Comparison of ENCODE assay signal across 8 cellular contexts in genomic region chr13:102598061-102598460, GRCh38. TPM values are rescaled to one million over a fixed set of nuclear protein-coding genes. Genes with fewer than 3 reads are reported as not detected.
DNase-seq lines count a peak whose midpoint lies in the region; ATAC-seq and TF ChIP-seq lines count a peak whose summit lies in the region.

No MANE protein-coding gene starts in this region.

- no peak for DNase-seq in CD4-positive, alpha-beta memory T cell
- DNase-seq in M059J (ENCODE audit: low read depth) (peak; percentile 3), inferior parietal cortex (ENCODE audit: extremely low spot score) (no peak), NCI-H446 (lab: John Stamatoyannopoulos, UW) (no peak), amygdala (lab: John Stamatoyannopoulos, UW) (no peak)

- peaks cover 0 to 2% (median 0%) of the 10 kb centered on the region in 8 donors for H3K9me3 Mint-ChIP-seq in CD4-positive, alpha-beta memory T cell

- no peak for ATAC-seq in HG02610 (IDR thresholded peaks at IDR 0.05; ENCODE audit: unreplicated experiment)

- peak overlapping the region; percentile 78 to 89 for H3K4me3 ChIP-seq in CD4-positive, alpha-beta memory T cell (ENCODE audit: low read length in 2 of 2)
- H3K4me3 ChIP-seq in ectodermal cell (ENCODE audit: insufficient read depth, low read depth, low read length), result peak overlapping the region; percentile 95
- H3K4me3 ChIP-seq in neural cell (ENCODE audit: low read length), result peak overlapping the region; percentile 77

- H4K20me1 ChIP-seq in neural cell (ENCODE audit: insufficient read depth), result no peaks in the 10 kb centered on the region

- H2AFZ ChIP-seq in neural cell (ENCODE audit: low read depth, low read length), result no peak overlapping the region

- H3K27me3 ChIP-seq in CD4-positive, alpha-beta memory T cell (ENCODE audit: insufficient read depth, low read length), result no peaks in the 10 kb centered on the region
- H3K27me3 ChIP-seq in ectodermal cell (ENCODE audit: control insufficient read depth, insufficient read depth, low read length, poor library complexity, severe bottlenecking), result no peaks in the 10 kb centered on the region
- no peaks in the 10 kb centered on the region for H3K27me3 ChIP-seq in neural cell (ENCODE audit: insufficient read depth, low read depth, low read length)

- H3K4me1 Mint-ChIP-seq in CD4-positive, alpha-beta memory T cell, result peaks cover 53 to 84% (median 64%) of the 10 kb centered on the region in 4 donors

- H3K4me2 ChIP-seq in neural cell (ENCODE audit: low read length), result peak overlapping the region; percentile 86

- TF ChIP-seq EP300 in neural cell (conservative IDR thresholded peaks at IDR 0.05; ENCODE audit: poor library complexity, severe bottlenecking), result no peak

- intact Hi-C loops in CD4-positive, alpha-beta memory T cell (cut with micrococcal nuclease), result no loop called here

- H3K36me3 Mint-ChIP-seq in CD4-positive, alpha-beta memory T cell, result peaks cover 6 to 38% of the 10 kb centered on the region in 2 donors

- H3K27me3 Mint-ChIP-seq in CD4-positive, alpha-beta memory T cell, result no peaks in the 10 kb centered on the region

- WGBS in ectodermal cell, 2 experiments, result 3 to 4% methylated on average over 5 of the region's 6 CpGs

- H3K9me3 ChIP-seq in CD4-positive, alpha-beta memory T cell (ENCODE audit: control insufficient read depth in 1 of 2, low read length in 2 of 2), result no peaks in the 10 kb centered on the region
- H3K9me3 ChIP-seq in ectodermal cell (ENCODE audit: control insufficient read depth, low read length) (no peaks in the 10 kb centered on the region), neural cell (ENCODE audit: low read length) (no peaks in the 10 kb centered on the region)

- no peak for TF ChIP-seq RAD21 in neural cell (conservative IDR thresholded peaks at IDR 0.05)

- H3K36me3 ChIP-seq in CD4-positive, alpha-beta memory T cell (ENCODE audit: insufficient read depth, low read length), result no peaks in the 10 kb centered on the region
- H3K36me3 ChIP-seq in ectodermal cell (ENCODE audit: control insufficient read depth, insufficient read depth, low read length) (no peaks in the 10 kb centered on the region), neural cell (ENCODE audit: insufficient read depth, low read length) (no peaks in the 10 kb centered on the region)

- H3F3A ChIP-seq in neural cell (ENCODE audit: insufficient read depth, low read length, poor library complexity, severe bottlenecking), result no peaks in the 10 kb centered on the region

- POLR2A ChIA-PET in CD4-positive, alpha-beta memory T cell (lab: Charles Lee; ENCODE audit: partially characterized antibody), result interaction anchor here (3.1 to 11.3 kb wide), 5 partner anchors 9 to 249 kb away, joined by 17 to 444 read pairs (median 40); partner anchors contain the start of genes BIVM, ERCC5, POGLUT2 and TEX30

- TF ChIP-seq CTCF in neural cell (IDR thresholded peaks at IDR 0.05; ENCODE audit: poor library complexity, severe bottlenecking), result no peak

- H3K9me2 ChIP-seq in neural cell (ENCODE audit: insufficient read depth, low read length), result no peaks in the 10 kb centered on the region

- CTCF ChIA-PET in CD4-positive, alpha-beta memory T cell (lab: Charles Lee; ENCODE audit: partially characterized antibody), result interaction anchor here (1.4 to 9.6 kb wide), 3 partner anchors 7 to 249 kb away, joined by 3 to 122 read pairs (median 7); partner anchors contain the start of gene ERCC5

- peaks cover 58% of the 10 kb centered on the region for H3K79me2 ChIP-seq in neural cell (replicated peaks; ENCODE audit: insufficient read depth, low read length)

- H3K27ac Mint-ChIP-seq in CD4-positive, alpha-beta memory T cell, result peak overlapping the region; percentile 95 to 100 (median 96)

- H3K9ac ChIP-seq in neural cell (ENCODE audit: low read length), result peak overlapping the region; percentile 77

- peak overlapping the region; percentile 93 for H3K27ac ChIP-seq in CD4-positive, alpha-beta memory T cell (ENCODE audit: low read depth, low read length)
- no peak overlapping the region for H3K27ac ChIP-seq in ectodermal cell (ENCODE audit: insufficient read depth, low read depth, low read length, poor library complexity, severe bottlenecking)
- H3K27ac ChIP-seq in neural cell (ENCODE audit: low read length), result no peak overlapping the region

- peak overlapping the region; percentile 88 to 98 (median 94) for H3K4me3 Mint-ChIP-seq in CD4-positive, alpha-beta memory T cell

- H3K4me1 ChIP-seq in CD4-positive, alpha-beta memory T cell (ENCODE audit: insufficient read depth, low read length), result peaks cover 70% of the 10 kb centered on the region
- peaks cover 17% of the 10 kb centered on the region for H3K4me1 ChIP-seq in ectodermal cell (ENCODE audit: control insufficient read depth, insufficient read depth, low read length)

TF ChIP-seq in neural cell, 6 proteins besides CTCF, POLR2A, EP300 and RAD21:
- no peak for TF ChIP-seq POLR2AphosphoS5 (IDR thresholded peaks at IDR 0.05)
- no peak for TF ChIP-seq MXI1 (conservative IDR thresholded peaks at IDR 0.05; ENCODE audit: poor library complexity, severe bottlenecking)
- no peak for TF ChIP-seq EZH2 (IDR thresholded peaks at IDR 0.05; ENCODE audit: borderline replicate concordance, insufficient read depth, low read length, poor library complexity, severe bottlenecking)
- no peak for TF ChIP-seq SMC3 (conservative IDR thresholded peaks at IDR 0.05; ENCODE audit: poor library complexity)
- TF ChIP-seq, protein P1, sequence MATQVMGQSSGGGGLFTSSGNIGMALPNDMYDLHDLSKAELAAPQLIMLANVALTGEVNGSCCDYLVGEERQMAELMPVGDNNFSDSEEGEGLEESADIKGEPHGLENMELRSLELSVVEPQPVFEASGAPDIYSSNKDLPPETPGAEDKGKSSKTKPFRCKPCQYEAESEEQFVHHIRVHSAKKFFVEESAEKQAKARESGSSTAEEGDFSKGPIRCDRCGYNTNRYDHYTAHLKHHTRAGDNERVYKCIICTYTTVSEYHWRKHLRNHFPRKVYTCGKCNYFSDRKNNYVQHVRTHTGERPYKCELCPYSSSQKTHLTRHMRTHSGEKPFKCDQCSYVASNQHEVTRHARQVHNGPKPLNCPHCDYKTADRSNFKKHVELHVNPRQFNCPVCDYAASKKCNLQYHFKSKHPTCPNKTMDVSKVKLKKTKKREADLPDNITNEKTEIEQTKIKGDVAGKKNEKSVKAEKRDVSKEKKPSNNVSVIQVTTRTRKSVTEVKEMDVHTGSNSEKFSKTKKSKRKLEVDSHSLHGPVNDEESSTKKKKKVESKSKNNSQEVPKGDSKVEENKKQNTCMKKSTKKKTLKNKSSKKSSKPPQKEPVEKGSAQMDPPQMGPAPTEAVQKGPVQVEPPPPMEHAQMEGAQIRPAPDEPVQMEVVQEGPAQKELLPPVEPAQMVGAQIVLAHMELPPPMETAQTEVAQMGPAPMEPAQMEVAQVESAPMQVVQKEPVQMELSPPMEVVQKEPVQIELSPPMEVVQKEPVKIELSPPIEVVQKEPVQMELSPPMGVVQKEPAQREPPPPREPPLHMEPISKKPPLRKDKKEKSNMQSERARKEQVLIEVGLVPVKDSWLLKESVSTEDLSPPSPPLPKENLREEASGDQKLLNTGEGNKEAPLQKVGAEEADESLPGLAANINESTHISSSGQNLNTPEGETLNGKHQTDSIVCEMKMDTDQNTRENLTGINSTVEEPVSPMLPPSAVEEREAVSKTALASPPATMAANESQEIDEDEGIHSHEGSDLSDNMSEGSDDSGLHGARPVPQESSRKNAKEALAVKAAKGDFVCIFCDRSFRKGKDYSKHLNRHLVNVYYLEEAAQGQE (IDR thresholded peaks at IDR 0.05; ENCODE audit: borderline replicate concordance), result no peak
- TF ChIP-seq TAF1 (IDR thresholded peaks at IDR 0.05; ENCODE audit: low read depth), result no peak

RNA-seq across cellular contexts. Expression of gene TPP2, which starts 1.3 kb away (rescaled TPM):
- total RNA-seq in CD4-positive, alpha-beta memory T cell, result 100 to 1,000 TPM; 117 TPM
- polyA plus RNA-seq in CD4-positive, alpha-beta memory T cell, result 10 to 100 TPM; 42.8 to 57.8 TPM
- total RNA-seq in M059J (2014; rRNA removed; shearing (Covaris generic)), result 27.2 and 34.4 TPM in 2 replicates
- polyA plus RNA-seq in ectodermal cell (2013, experiment 1 of 4), result 67.7 TPM
- 58.2 TPM for polyA plus RNA-seq in ectodermal cell (2013, experiment 2 of 4)
- 41.6 TPM for polyA plus RNA-seq in ectodermal cell (2013, experiment 3 of 4)
- polyA plus RNA-seq in ectodermal cell (2013, experiment 4 of 4), result 43.1 TPM
- polyA plus RNA-seq in neural cell, result 42.7 and 45.4 TPM in 2 replicates
- 44.3 and 56.4 TPM in 2 replicates for polyA minus RNA-seq in neural cell
